Comparison of ENCODE assay signal across 8 cellular contexts in genomic region chr6:82641677-82642076, GRCh38.
"Had no signal": no experiment of that assay in that cellular context is flagged by ENCODE, and none has a peak within 500 bp of the region (broad histone marks: within the 10 kb centered on the region; RNA-seq: fewer than 3 reads in every experiment).

No MANE protein-coding gene starts in this region.

- ATAC-seq: GM12878 had no signal

- H3K4me3 ChIP-seq: GM12878 had no signal

- DNase-seq: GDM1, GF-D8 had no signal

- FAIRE-seq: G401.6, GM12878, GM12891, GM12892, GM18507, GM19239 had no signal
